ENCODE assay signal across 8 cellular contexts in genomic region chr13:27252467-27252866, GRCh38. TPM values are rescaled to one million over a fixed set of nuclear protein-coding genes. Genes with fewer than 3 reads are reported as not detected.
DNase-seq lines count a peak whose midpoint lies in the region; ATAC-seq, FAIRE-seq and TF ChIP-seq lines count a peak whose summit lies in the region.

No MANE protein-coding gene starts in this region.

- H3K4me2 ChIP-seq in PC-3 (ENCODE audit: low read length), result peak overlapping the region; percentile 93

- H3K9me3 ChIP-seq in PC-3 (ENCODE audit: low read length), result no peaks in the 10 kb centered on the region
- H3K9me3 ChIP-seq in esophagus (ENCODE audit: control insufficient read depth in 2 of 2, insufficient read depth in 1 of 2, low read depth in 1 of 2, low read length in 1 of 2), result no peaks in the 10 kb centered on the region
- no peaks in the 10 kb centered on the region for H3K9me3 ChIP-seq in pancreas

- intact Hi-C loops in Calu3 (cut with micrococcal nuclease; ENCODE audit: unreplicated experiment), result no loop called here
- intact Hi-C loops in PC-3 (cut with micrococcal nuclease), result no loop called here
- intact Hi-C loops in pancreas (cut with DNase I), result no loop called here

- DNase-seq in Calu3, result no peak
- no peak for DNase-seq in PC-3
- no peak for DNase-seq in pancreas
- no peak for DNase-seq in NCI-H2029 treated with DMSO at 0.1 percent for 48 hours (lab: John Stamatoyannopoulos, UW)
- DNase-seq in HuH-7.5 (ENCODE audit: low spot score), result no peak
- no peak for DNase-seq in hepatic stellate cell (ENCODE audit: low spot score)

- peaks cover 6% of the 10 kb centered on the region for H3K4me1 Mint-ChIP-seq in Calu3 (ENCODE audit: low read depth, unreplicated experiment)

- POLR2A ChIA-PET in PC-3 (lab: Charles Lee; ENCODE audit: unreplicated experiment), result no interaction called here

- FAIRE-seq in pancreas (lab: Jason Lieb, UNC), result no peak

- no peaks in the 10 kb centered on the region for H3K9me2 ChIP-seq in PC-3 (replicated peaks; ENCODE audit: low read length)

- peak overlapping the region; percentile 90 for H3K4me3 ChIP-seq in PC-3 (ENCODE audit: low read length)
- peak overlapping the region; percentile 75 to 99 for H3K4me3 ChIP-seq in esophagus (ENCODE audit: low read depth in 1 of 2, low read length in 2 of 2)
- H3K4me3 ChIP-seq in pancreas, result peak overlapping the region; percentile 71 to 94 (median 76)

- peak overlapping the region; percentile 100 for H3K9ac ChIP-seq in PC-3 (ENCODE audit: low read length)

- H3K27ac ChIP-seq in PC-3 (ENCODE audit: low read length) (peak overlapping the region; percentile 89; the same call in 1 of the 2 replicates), esophagus (ENCODE audit: low read depth in 2 of 2, low read length in 1 of 2) (no peak overlapping the region), pancreas (peak overlapping the region; percentile 92 to 99 (median 95))

- peak overlapping the region; percentile 96 for H3K27ac Mint-ChIP-seq in Calu3 (ENCODE audit: unreplicated experiment)

- peaks cover 60% of the 10 kb centered on the region for H3K79me2 ChIP-seq in PC-3 (ENCODE audit: low read length)

- H3K36me3 ChIP-seq in PC-3 (ENCODE audit: low read depth, low read length) (peaks cover 55% of the 10 kb centered on the region), esophagus (ENCODE audit: control insufficient read depth in 2 of 2, insufficient read depth in 2 of 2, low read length in 1 of 2) (peaks cover 3 to 9% of the 10 kb centered on the region in 2 donors), pancreas (peaks cover 3 to 27% (median 6%) of the 10 kb centered on the region in 3 donors)

- TF ChIP-seq CTCF in Calu3 (IDR thresholded peaks at IDR 0.05; ENCODE audit: unreplicated experiment) (no peak), PC-3 (conservative IDR thresholded peaks at IDR 0.05; ENCODE audit: low read depth, low read length) (no peak), pancreas (IDR thresholded peaks at IDR 0.05) (no peak)

- H4K20me1 ChIP-seq in PC-3 (ENCODE audit: low read length), result peaks cover 46% of the 10 kb centered on the region

- BruUV-seq in Calu3 (replicated peaks; lab: Mats Ljungman, UMichigan) (no TSS peak), PC-3 (replicated peaks; lab: Mats Ljungman, UMichigan) (no TSS peak)

- ATAC-seq in PC-3, result no peak
- ATAC-seq in pancreas, result no peak
- no peak for ATAC-seq in GM21786 (IDR thresholded peaks at IDR 0.05; ENCODE audit: unreplicated experiment)

- H3K27me3 ChIP-seq in PC-3 (ENCODE audit: low read length) (no peaks in the 10 kb centered on the region), esophagus (ENCODE audit: control insufficient read depth in 1 of 2, insufficient read depth in 2 of 2, low read length in 2 of 2) (no peaks in the 10 kb centered on the region), pancreas (no peaks in the 10 kb centered on the region)

- peaks cover 20% of the 10 kb centered on the region for H3K4me1 ChIP-seq in PC-3 (ENCODE audit: insufficient read depth, low read length)
- no peaks in the 10 kb centered on the region for H3K4me1 ChIP-seq in esophagus (ENCODE audit: control insufficient read depth in 2 of 2, insufficient read depth in 2 of 2, low read length in 1 of 2)
- H3K4me1 ChIP-seq in pancreas, result peaks cover 8 to 32% (median 25%) of the 10 kb centered on the region in 3 donors

- peaks cover 10% of the 10 kb centered on the region for H3F3A ChIP-seq in PC-3 (ENCODE audit: low read length, unreplicated experiment)

- H2AFZ ChIP-seq in PC-3 (ENCODE audit: low read length), result no peak overlapping the region

- H3K27me3 Mint-ChIP-seq in Calu3 (ENCODE audit: unreplicated experiment), result no peaks in the 10 kb centered on the region

- H3K36me3 Mint-ChIP-seq in Calu3 (ENCODE audit: insufficient read depth, unreplicated experiment), result peaks cover 62% of the 10 kb centered on the region

- H3K9me3 Mint-ChIP-seq in Calu3 (ENCODE audit: low read depth, unreplicated experiment), result no peaks in the 10 kb centered on the region

- CTCF ChIA-PET in Calu3 (lab: Charles Lee), result no interaction called here
- CTCF ChIA-PET in PC-3 (lab: Charles Lee), result no interaction called here

- peak overlapping the region; percentile 77 for H3K4me3 Mint-ChIP-seq in Calu3 (ENCODE audit: low read depth, unreplicated experiment)

RNA-seq across cellular contexts. Expression of gene RPL21, which starts 1.1 kb away (rescaled TPM):
- total RNA-seq in Calu3 (2022) (379 and 434 TPM in 2 replicates), PC-3 (2014; rRNA removed) (380 and 552 TPM in 2 replicates), pancreas (100 to 1,000 TPM; 526 to 844 (median 686) TPM)
- polyA plus RNA-seq in esophagus (1,000 to 10,000 TPM in 1 of 2 donors, 100 to 1,000 TPM in 1; 457 to 1,083 TPM), pancreas (100 to 1,000 TPM; 376 to 759 TPM)

RNA-seq across cellular contexts. Expression of gene RASL11A, which starts 18.2 kb away (rescaled TPM):
- total RNA-seq in Calu3 (2022) (1.3 and 2.2 TPM in 2 replicates), PC-3 (2014; rRNA removed) (43.3 and 59.7 TPM in 2 replicates), pancreas (1 to 10 TPM; 1.4 to 5.1 (median 2.5) TPM)
- polyA plus RNA-seq in esophagus (10 to 100 TPM in 1 of 2 donors, 1 to 10 TPM in 1; 4.4 to 20.5 TPM), pancreas (1 to 10 TPM; 4.1 to 6.6 TPM)

Comparison
In these comparisons a context has a peak if more than half of its experiments do, and no peak if none do; other contexts are left out.
1. H3K27ac ChIP-seq: peak in PC-3 (single experiment) and pancreas (4 of 4); none in esophagus (0 of 2).
2. Peak in every context shown above with its lines, with median percentiles within 50 percentile points of each other: H3K4me3 ChIP-seq.